In genomic region chr7:1106063-1106782, GRCh38 we compare ENCODE assay signal across 1 cellular context.
TF ChIP-seq lines count a peak whose summit lies in the region.

No MANE protein-coding gene starts in this region.

TF ChIP-seq in WTC11, 78 proteins besides CTCF, POLR2A, EP300 and RAD21 (continued from another document):
- TF ChIP-seq ZSCAN18 (CRISPR knock-in tag; IDR thresholded peaks at IDR 0.05) (no peak), ZMAT4 (CRISPR knock-in tag; IDR thresholded peaks at IDR 0.05) (no peak), USF1 (CRISPR knock-in tag; IDR thresholded peaks at IDR 0.05) (no peak)
TF ChIP-seq in WTC11: peak in this region for 0.
